ENCODE assay signal across 1 cellular context in genomic region chr14:68702105-68702504, GRCh38.
TF ChIP-seq lines count a peak whose summit lies in the region.

No MANE protein-coding gene starts in this region.

TF ChIP-seq in IMR-90, 13 proteins besides CTCF, POLR2A, EP300 and RAD21 (continued from another document):
- TF ChIP-seq ELK1 (IDR thresholded peaks at IDR 0.05; ENCODE audit: borderline replicate concordance, low read depth, low read length) (no peak), BHLHE40 (IDR thresholded peaks at IDR 0.05; ENCODE audit: low read depth, low read length) (no peak), CHD1 (IDR thresholded peaks at IDR 0.05; ENCODE audit: low read depth, low read length) (no peak), FOS (IDR thresholded peaks at IDR 0.05; ENCODE audit: low read depth, low read length) (no peak), CEBPB (IDR thresholded peaks at IDR 0.05; ENCODE audit: low read depth, low read length) (no peak), NFE2L2 (IDR thresholded peaks at IDR 0.05; ENCODE audit: low read depth, low read length) (no peak)
